2 cellular contexts compared by ENCODE assay signal in the genomic region with DNA sequence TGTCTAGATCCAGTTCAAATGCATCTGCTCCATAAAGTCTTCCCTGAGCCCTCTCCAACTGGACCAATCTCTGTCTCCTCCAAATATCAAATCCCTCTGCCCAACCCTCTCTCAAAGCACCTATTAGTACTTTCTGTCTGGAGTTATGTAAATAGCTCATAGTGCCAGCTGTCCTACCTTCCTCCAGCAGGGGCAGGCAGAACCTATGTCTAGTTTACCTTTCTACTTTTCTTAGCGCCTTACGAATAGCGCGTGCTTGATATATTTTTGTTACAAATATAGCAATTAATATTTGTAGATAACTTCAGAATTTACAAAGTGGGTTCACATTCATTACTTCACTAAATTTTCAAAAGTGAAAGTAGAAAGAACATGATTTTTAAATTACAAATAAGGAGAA.
TF ChIP-seq lines count a peak whose summit lies in the region.

No MANE protein-coding gene starts in this region.

TF ChIP-seq in HCT116, 20 proteins besides CTCF, POLR2A, EP300 and RAD21 (continued from another document):
- TF ChIP-seq, protein P1, sequence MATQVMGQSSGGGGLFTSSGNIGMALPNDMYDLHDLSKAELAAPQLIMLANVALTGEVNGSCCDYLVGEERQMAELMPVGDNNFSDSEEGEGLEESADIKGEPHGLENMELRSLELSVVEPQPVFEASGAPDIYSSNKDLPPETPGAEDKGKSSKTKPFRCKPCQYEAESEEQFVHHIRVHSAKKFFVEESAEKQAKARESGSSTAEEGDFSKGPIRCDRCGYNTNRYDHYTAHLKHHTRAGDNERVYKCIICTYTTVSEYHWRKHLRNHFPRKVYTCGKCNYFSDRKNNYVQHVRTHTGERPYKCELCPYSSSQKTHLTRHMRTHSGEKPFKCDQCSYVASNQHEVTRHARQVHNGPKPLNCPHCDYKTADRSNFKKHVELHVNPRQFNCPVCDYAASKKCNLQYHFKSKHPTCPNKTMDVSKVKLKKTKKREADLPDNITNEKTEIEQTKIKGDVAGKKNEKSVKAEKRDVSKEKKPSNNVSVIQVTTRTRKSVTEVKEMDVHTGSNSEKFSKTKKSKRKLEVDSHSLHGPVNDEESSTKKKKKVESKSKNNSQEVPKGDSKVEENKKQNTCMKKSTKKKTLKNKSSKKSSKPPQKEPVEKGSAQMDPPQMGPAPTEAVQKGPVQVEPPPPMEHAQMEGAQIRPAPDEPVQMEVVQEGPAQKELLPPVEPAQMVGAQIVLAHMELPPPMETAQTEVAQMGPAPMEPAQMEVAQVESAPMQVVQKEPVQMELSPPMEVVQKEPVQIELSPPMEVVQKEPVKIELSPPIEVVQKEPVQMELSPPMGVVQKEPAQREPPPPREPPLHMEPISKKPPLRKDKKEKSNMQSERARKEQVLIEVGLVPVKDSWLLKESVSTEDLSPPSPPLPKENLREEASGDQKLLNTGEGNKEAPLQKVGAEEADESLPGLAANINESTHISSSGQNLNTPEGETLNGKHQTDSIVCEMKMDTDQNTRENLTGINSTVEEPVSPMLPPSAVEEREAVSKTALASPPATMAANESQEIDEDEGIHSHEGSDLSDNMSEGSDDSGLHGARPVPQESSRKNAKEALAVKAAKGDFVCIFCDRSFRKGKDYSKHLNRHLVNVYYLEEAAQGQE (IDR thresholded peaks at IDR 0.05; ENCODE audit: low read depth), result no peak
- no peak for TF ChIP-seq CEBPB (IDR thresholded peaks at IDR 0.05; ENCODE audit: low read depth)
- no peak for TF ChIP-seq EZH2phosphoT487 (IDR thresholded peaks at IDR 0.05; ENCODE audit: borderline replicate concordance)
- TF ChIP-seq SIN3A (IDR thresholded peaks at IDR 0.05; ENCODE audit: low read depth), result no peak
- no peak for TF ChIP-seq POLR2AphosphoS5 (IDR thresholded peaks at IDR 0.05; ENCODE audit: low read depth, low read length)
- TF ChIP-seq EZH2 (IDR thresholded peaks at IDR 0.05), result no peak
- no peak for TF ChIP-seq SRF (IDR thresholded peaks at IDR 0.05; ENCODE audit: low read depth)
- no peak for TF ChIP-seq JUND (IDR thresholded peaks at IDR 0.05)
- TF ChIP-seq ZNF274 (IDR thresholded peaks at IDR 0.05; ENCODE audit: low read depth, low read length), result no peak
- no peak for TF ChIP-seq EGR1 (IDR thresholded peaks at IDR 0.05; ENCODE audit: low read depth)
- no peak for TF ChIP-seq FOSL1 (IDR thresholded peaks at IDR 0.05; ENCODE audit: low read depth)
- no peak for TF ChIP-seq ZFX (IDR thresholded peaks at IDR 0.05)

TF ChIP-seq in K562, 482 proteins besides CTCF, POLR2A, EP300 and RAD21 (continued from another document):
- TF ChIP-seq, protein P2, sequence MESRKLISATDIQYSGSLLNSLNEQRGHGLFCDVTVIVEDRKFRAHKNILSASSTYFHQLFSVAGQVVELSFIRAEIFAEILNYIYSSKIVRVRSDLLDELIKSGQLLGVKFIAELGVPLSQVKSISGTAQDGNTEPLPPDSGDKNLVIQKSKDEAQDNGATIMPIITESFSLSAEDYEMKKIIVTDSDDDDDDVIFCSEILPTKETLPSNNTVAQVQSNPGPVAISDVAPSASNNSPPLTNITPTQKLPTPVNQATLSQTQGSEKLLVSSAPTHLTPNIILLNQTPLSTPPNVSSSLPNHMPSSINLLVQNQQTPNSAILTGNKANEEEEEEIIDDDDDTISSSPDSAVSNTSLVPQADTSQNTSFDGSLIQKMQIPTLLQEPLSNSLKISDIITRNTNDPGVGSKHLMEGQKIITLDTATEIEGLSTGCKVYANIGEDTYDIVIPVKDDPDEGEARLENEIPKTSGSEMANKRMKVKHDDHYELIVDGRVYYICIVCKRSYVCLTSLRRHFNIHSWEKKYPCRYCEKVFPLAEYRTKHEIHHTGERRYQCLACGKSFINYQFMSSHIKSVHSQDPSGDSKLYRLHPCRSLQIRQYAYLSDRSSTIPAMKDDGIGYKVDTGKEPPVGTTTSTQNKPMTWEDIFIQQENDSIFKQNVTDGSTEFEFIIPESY (CRISPR knock-in tag; IDR thresholded peaks at IDR 0.05), result peak; percentile 91
